26 cellular contexts compared by ENCODE assay signal in genomic region chr16:23432176-23433128, GRCh38. TPM values are rescaled to one million over a fixed set of nuclear protein-coding genes. Genes with fewer than 3 reads are reported as not detected.
A peak's percentile ranks its signal among the peaks of the same experiment; 100 is the strongest.
DNase-seq lines count a peak whose midpoint lies in the region; ATAC-seq and TF ChIP-seq lines count a peak whose summit lies in the region.
"Had no signal": no experiment of that assay in that cellular context is flagged by ENCODE, and none has a peak within 500 bp of the region (broad histone marks: within the 10 kb centered on the region; RNA-seq: fewer than 3 reads in every experiment).

No MANE protein-coding gene starts in this region.

- no peak overlapping the region for H3K18ac ChIP-seq in IMR-90 (ENCODE audit: low read depth, low read length)

- DNase-seq in DMS53 (lab: John Stamatoyannopoulos, UW) = peak; percentile 10
- no peak for DNase-seq in DMS53 treated with DMSO at 0.1 percent for 48 hours (lab: John Stamatoyannopoulos, UW; ENCODE audit: unreplicated experiment)
- peak; percentile 37 for DNase-seq in IMR-90
- no peak for DNase-seq in colonic mucosa
- DNase-seq in psoas muscle = no peak
- DNase-seq in CD8-positive, alpha-beta memory T cell = no peak
- no peak for DNase-seq in aorta
- DNase-seq in NCI-H128 (lab: John Stamatoyannopoulos, UW; ENCODE audit: unreplicated experiment) = no peak
- DNase-seq: activated CD4-positive, alpha-beta T cell treated with anti-CD3 and anti-CD28 coated beads, Interleukin-2, amount 10 ng/mL, durations not matched to agents 24 days and 14 days; activated T-cell treated with anti-CD3 and anti-CD28 coated beads, Interleukin-2, amount 50 U/mL, for 1 hour; body of pancreas; dorsolateral prefrontal cortex; MG63; naive B cell; NCI-H187 treated with DMSO at 0.1 percent for 48 hours; NCI-H526 treated with DMSO at 0.1 percent for 48 hours; pancreas; Peyer's patch; small intestine; stimulated activated CD4-positive, alpha-beta T cell treated with anti-CD3 and anti-CD28 coated beads, Interleukin-4, amount 100 ng/mL, for 4 hours; stimulated activated CD8-positive, alpha-beta memory T cell treated with anti-CD3 and anti-CD28 coated beads, Interleukin-4, amount 100 ng/mL, for 48 hours; testis had no signal

- no peak overlapping the region for H2BK20ac ChIP-seq in IMR-90 (ENCODE audit: low read depth, low read length)

- intact Hi-C loops in IMR-90 (cut with micrococcal nuclease) = no loop called here
- intact Hi-C loops in colonic mucosa (cut with DNase I) = no loop called here
- intact Hi-C loops in psoas muscle (cut with DNase I) = loop anchor here in 1 of 2 donors (10.0 kb wide), 2 partner anchors 148 to 348 kb away; no protein-coding TSS in a partner anchor
- intact Hi-C loops in aorta (cut with DNase I) = loop anchor here (10.0 kb wide), 2 partner anchors 188 to 368 kb away; no protein-coding TSS in a partner anchor

- no peak overlapping the region for H2AK5ac ChIP-seq in IMR-90 (ENCODE audit: low read depth, low read length)

- WGBS in IMR-90 (ENCODE audit: extremely low coverage in 2 of 2, insufficient read length in 1 of 2), 2 experiments = no CpG with 5 or more reads among the region's 10 CpGs
- WGBS in psoas muscle, 3 donors = 91 to 94% (median 92%) methylated on average over 10 of the region's 10 CpGs
- 84 to 87% methylated on average over 10 of the region's 10 CpGs for WGBS in aorta, 2 donors

- H4K8ac ChIP-seq in IMR-90 (ENCODE audit: low read depth in 2 of 2, low read length in 2 of 2) = no peak overlapping the region

- H3K27ac ChIP-seq in IMR-90 (ENCODE audit: insufficient read depth, low read length) (no peak overlapping the region), colonic mucosa (peak overlapping the region; percentile 71), psoas muscle (no peak overlapping the region), aorta (ENCODE audit: low read depth in 1 of 2, low read length in 2 of 2) (no peak overlapping the region)
- H3K27ac ChIP-seq in CD8-positive, alpha-beta memory T cell (ENCODE audit: low read depth, low read length) = no peak overlapping the region
- H3K27ac ChIP-seq: body of pancreas, dorsolateral prefrontal cortex, esophagus muscularis mucosa, pancreas, Peyer's patch, SK-N-MC, testis had no signal

- H3K27me3 Mint-ChIP-seq in CD8-positive, alpha-beta memory T cell = no peaks in the 10 kb centered on the region
- H3K27me3 Mint-ChIP-seq: activated CD4-positive, alpha-beta T cell treated with anti-CD3 and anti-CD28 coated beads, Interleukin-2, amount 10 ng/mL, durations not matched to agents 24 days and 14 days; activated naive CD4-positive, alpha-beta T cell treated with anti-CD3 and anti-CD28 coated beads, Interleukin-2, amount 50 U/mL, for 24 hours; naive B cell had no signal

- no peak overlapping the region for H4K5ac ChIP-seq in IMR-90 (ENCODE audit: low read depth, low read length)

- H3K9ac ChIP-seq in IMR-90 (ENCODE audit: low read depth, low read length) = no peak overlapping the region
- H3K9ac ChIP-seq in colonic mucosa (ENCODE audit: low read depth in 2 of 2, low read length in 2 of 2) = no peak overlapping the region

- H2AFZ ChIP-seq in IMR-90 (replicated peaks; ENCODE audit: low read length, poor library complexity) = no peak overlapping the region

- no peak overlapping the region for H4K91ac ChIP-seq in IMR-90 (ENCODE audit: insufficient read depth, low read depth, low read length)

- no peaks in the 10 kb centered on the region for H3K9me3 Mint-ChIP-seq in CD8-positive, alpha-beta memory T cell
- H3K9me3 Mint-ChIP-seq: activated CD4-positive, alpha-beta T cell treated with anti-CD3 and anti-CD28 coated beads, Interleukin-2, amount 10 ng/mL, durations not matched to agents 24 days and 14 days; activated naive CD4-positive, alpha-beta T cell treated with anti-CD3 and anti-CD28 coated beads, Interleukin-2, amount 50 U/mL, for 24 hours; naive B cell had no signal

- 0 out of 2 replicates have a peak, but pooled peaks have one; percentile 11 for TF ChIP-seq RAD21 in IMR-90 (IDR thresholded peaks at IDR 0.05; ENCODE audit: low read length)

- CTCF ChIA-PET in IMR-90 (lab: Yijun Ruan, JAX) = interaction anchor here (0.7 to 1.5 kb wide), 5 partner anchors 8 to 373 kb away, joined by 3 to 7 read pairs (median 3); no protein-coding TSS in a partner anchor
- CTCF ChIA-PET in CD8-positive, alpha-beta memory T cell (lab: Charles Lee) = interaction anchor here (1.6 kb wide), 1 partner anchor 250 kb away, joined by 3 read pairs; the partner anchor contains the start of gene SCNN1G

- H3K4ac ChIP-seq in IMR-90 (ENCODE audit: low read depth, low read length) = no peak overlapping the region

- H3K79me1 ChIP-seq in IMR-90 (ENCODE audit: low read depth in 1 of 2, low read length in 2 of 2) = peaks cover 0 to 10% of the 10 kb centered on the region in 2 experiments; a peak in 1 of 4 replicates

- BruUV-seq in IMR-90 (replicated peaks; lab: Mats Ljungman, UMichigan) = no TSS peak

- no peak overlapping the region for H2BK5ac ChIP-seq in IMR-90 (ENCODE audit: low read depth, low read length, poor library complexity, severe bottlenecking)

- no peak for TF ChIP-seq POLR2A in IMR-90 (IDR thresholded peaks at IDR 0.05; ENCODE audit: low read depth, low read length)

- H3K27me3 ChIP-seq in IMR-90 (ENCODE audit: control insufficient read depth, insufficient read depth, low read length) (no peaks in the 10 kb centered on the region), colonic mucosa (no peaks in the 10 kb centered on the region), psoas muscle (ENCODE audit: insufficient read depth in 3 of 3, low read length in 2 of 3) (no peaks in the 10 kb centered on the region), aorta (ENCODE audit: control insufficient read depth in 1 of 2, insufficient read depth in 2 of 2, low read length in 1 of 2) (no peaks in the 10 kb centered on the region)
- no peaks in the 10 kb centered on the region for H3K27me3 ChIP-seq in CD8-positive, alpha-beta memory T cell (ENCODE audit: insufficient read depth, low read length, poor library complexity, severe bottlenecking)
- H3K27me3 ChIP-seq: body of pancreas, dorsolateral prefrontal cortex, esophagus muscularis mucosa, MG63, pancreas, Peyer's patch, testis had no signal

- H2BK15ac ChIP-seq in IMR-90 (ENCODE audit: low read depth, low read length) = no peak overlapping the region

- no peak overlapping the region for H3K4me2 ChIP-seq in IMR-90 (ENCODE audit: low read depth, low read length)

- H3K9me3 ChIP-seq in IMR-90 (ENCODE audit: control insufficient read depth, insufficient read depth, low read length) = no peaks in the 10 kb centered on the region
- H3K9me3 ChIP-seq in colonic mucosa = no peaks in the 10 kb centered on the region
- no peaks in the 10 kb centered on the region for H3K9me3 ChIP-seq in psoas muscle
- no peaks in the 10 kb centered on the region for H3K9me3 ChIP-seq in CD8-positive, alpha-beta memory T cell (ENCODE audit: low read length)
- H3K9me3 ChIP-seq in aorta (ENCODE audit: control insufficient read depth, low read length) = no peaks in the 10 kb centered on the region
- H3K9me3 ChIP-seq: body of pancreas, esophagus muscularis mucosa, MG63, pancreas, Peyer's patch, testis had no signal

- no peaks in the 10 kb centered on the region for H3K9me1 ChIP-seq in IMR-90 (ENCODE audit: insufficient read depth, low read length)

- H3K14ac ChIP-seq in IMR-90 (replicated peaks; ENCODE audit: low read depth, low read length) = no peak overlapping the region

- H4K20me1 ChIP-seq in IMR-90 (ENCODE audit: insufficient read depth, low read length) = peaks cover 10% of the 10 kb centered on the region; the same call in 1 of the 2 replicates

- no peak overlapping the region for H3K27ac Mint-ChIP-seq in CD8-positive, alpha-beta memory T cell
- H3K27ac Mint-ChIP-seq: activated CD4-positive, alpha-beta T cell treated with anti-CD3 and anti-CD28 coated beads, Interleukin-2, amount 10 ng/mL, durations not matched to agents 24 days and 14 days; activated naive CD4-positive, alpha-beta T cell treated with anti-CD3 and anti-CD28 coated beads, Interleukin-2, amount 50 U/mL, for 24 hours had no signal

- no peak overlapping the region for H3K23ac ChIP-seq in IMR-90 (ENCODE audit: low read depth, low read length)

- no peak overlapping the region for H3K4me3 ChIP-seq in IMR-90 (ENCODE audit: insufficient read depth, low read depth, low read length)
- H3K4me3 ChIP-seq in colonic mucosa = no peak overlapping the region
- H3K4me3 ChIP-seq in psoas muscle = no peak overlapping the region
- H3K4me3 ChIP-seq in CD8-positive, alpha-beta memory T cell (ENCODE audit: low read length) = no peak overlapping the region
- no peak overlapping the region for H3K4me3 ChIP-seq in aorta (ENCODE audit: low read length in 2 of 2)
- H3K4me3 ChIP-seq: body of pancreas, dorsolateral prefrontal cortex, esophagus muscularis mucosa, GM12878, MG63, pancreas, Peyer's patch, SK-N-MC, testis had no signal

- TF ChIP-seq CTCF in IMR-90 (conservative IDR thresholded peaks at IDR 0.05; ENCODE audit: low read depth, low read length) = peak; percentile 26; the same call in 1 of the 2 replicates
- TF ChIP-seq CTCF in colonic mucosa (IDR thresholded peaks at IDR 0.05) = peak; percentile 21
- peak; percentile 22 for TF ChIP-seq CTCF in psoas muscle (IDR thresholded peaks at IDR 0.05)

- H3K56ac ChIP-seq in IMR-90 (ENCODE audit: extremely low read depth, insufficient read depth, low read length) = no peak overlapping the region

- no peak overlapping the region for H2AK9ac ChIP-seq in IMR-90 (replicated peaks; ENCODE audit: low read depth, low read length, poor library complexity)

- peaks cover 3 to 64% (median 19%) of the 10 kb centered on the region in 3 donors for H3K36me3 Mint-ChIP-seq in CD8-positive, alpha-beta memory T cell

- H3K36me3 ChIP-seq in IMR-90 (ENCODE audit: control insufficient read depth, insufficient read depth, low read length) (peaks cover 45% of the 10 kb centered on the region), colonic mucosa (peaks cover 4% of the 10 kb centered on the region), psoas muscle (ENCODE audit: insufficient read depth in 1 of 2, low read depth in 1 of 2) (peaks cover 0 to 80% of the 10 kb centered on the region in 2 donors), aorta (ENCODE audit: control insufficient read depth in 1 of 2, insufficient read depth in 2 of 2, low read length in 1 of 2) (peaks cover 0 to 5% of the 10 kb centered on the region in 2 donors)
- H3K36me3 ChIP-seq in CD8-positive, alpha-beta memory T cell (ENCODE audit: insufficient read depth, low read length) = peaks cover 10% of the 10 kb centered on the region

- peaks cover 3 to 10% (median 10%) of the 10 kb centered on the region in 3 donors for H3K4me1 Mint-ChIP-seq in CD8-positive, alpha-beta memory T cell
- H3K4me1 Mint-ChIP-seq: activated CD4-positive, alpha-beta T cell treated with anti-CD3 and anti-CD28 coated beads, Interleukin-2, amount 10 ng/mL, durations not matched to agents 24 days and 14 days had no signal

- H2BK120ac ChIP-seq in IMR-90 (ENCODE audit: low read depth, low read length) = no peak overlapping the region

- in situ Hi-C loops in IMR-90 (cut with MboI; ENCODE audit: low sequenced_read_pairs) = loop anchor here (10.0 kb wide), 2 partner anchors 248 to 538 kb away; partner anchors contain the start of gene SCNN1G

- no peak overlapping the region for H3K4me3 Mint-ChIP-seq in CD8-positive, alpha-beta memory T cell
- H3K4me3 Mint-ChIP-seq: activated CD4-positive, alpha-beta T cell treated with anti-CD3 and anti-CD28 coated beads, Interleukin-2, amount 10 ng/mL, durations not matched to agents 24 days and 14 days; activated naive CD4-positive, alpha-beta T cell treated with anti-CD3 and anti-CD28 coated beads, Interleukin-2, amount 50 U/mL, for 24 hours; naive B cell had no signal

- no peaks in the 10 kb centered on the region for H3K4me1 ChIP-seq in IMR-90 (ENCODE audit: control insufficient read depth, insufficient read depth, low read length)
- peaks cover 10% of the 10 kb centered on the region for H3K4me1 ChIP-seq in colonic mucosa
- peaks cover 15% of the 10 kb centered on the region for H3K4me1 ChIP-seq in psoas muscle
- no peaks in the 10 kb centered on the region for H3K4me1 ChIP-seq in CD8-positive, alpha-beta memory T cell (ENCODE audit: insufficient read depth, low read length)
- H3K4me1 ChIP-seq in aorta (ENCODE audit: control insufficient read depth in 1 of 2, insufficient read depth in 2 of 2, low read length in 2 of 2) = no peaks in the 10 kb centered on the region
- H3K4me1 ChIP-seq: Peyer's patch, testis had no signal

- POLR2A ChIA-PET in IMR-90 (lab: Charles Lee; ENCODE audit: unreplicated experiment) = no interaction called here
- POLR2A ChIA-PET in CD8-positive, alpha-beta memory T cell (lab: Charles Lee) = no interaction called here

- dilution Hi-C loops in IMR-90 (cut with HindIII; ENCODE audit: low sequenced_read_pairs, unreplicated experiment) = no loop called here

- ATAC-seq in IMR-90 (ENCODE audit: low read depth) (no peak), psoas muscle (no peak), aorta (ENCODE audit: low FRiP score) (no peak)
- ATAC-seq: body of pancreas, GM12878 had no signal

RNA-seq across cellular contexts. Expression of gene COG7, which starts 20.5 kb away (rescaled TPM):
- total RNA-seq in IMR-90 (2012; rRNA removed) = 25.6 and 28.5 TPM in 2 replicates
- polyA plus RNA-seq in IMR-90 (2012; rRNA removed) = 43.7 and 49.2 TPM in 2 replicates
- polyA plus RNA-seq in IMR-90 (2012; cell fraction: cytosol; rRNA removed) = 22.4 and 39.2 TPM in 2 replicates
- 79.3 and 108 TPM in 2 replicates for polyA plus RNA-seq in IMR-90 (2012; cell fraction: nucleus; rRNA removed; ENCODE audit: low replicate concordance)
- 10 to 100 TPM; 31.4 to 40.0 TPM for total RNA-seq in colonic mucosa
- total RNA-seq in psoas muscle = 1 to 10 TPM; 6.7 to 9.6 (median 9.4) TPM
- polyA plus RNA-seq in psoas muscle = 10 to 100 TPM in 2 of 3 donors, 1 to 10 TPM in 1; 7.6 to 14.7 (median 10.5) TPM
- total RNA-seq in CD8-positive, alpha-beta memory T cell = 10 to 100 TPM; 15.8 to 17.9 TPM
- 13.9 TPM for polyA plus RNA-seq in CD8-positive, alpha-beta memory T cell
- 10 to 100 TPM; 15.6 to 30.0 TPM for total RNA-seq in aorta
- 10 to 100 TPM; 12.5 to 50.2 TPM for polyA plus RNA-seq in aorta

Comparison
In these comparisons a context has a peak if more than half of its experiments do, and no peak if none do; other contexts are left out.
1. DNase-seq: peak in DMS53 (single experiment) and IMR-90 (single experiment); none in DMS53 treated with DMSO at 0.1 percent for 48 hours (single experiment), colonic mucosa (single experiment), psoas muscle (0 of 2), CD8-positive, alpha-beta memory T cell (0 of 5), aorta (0 of 2) and NCI-H128 (single experiment).
2. intact Hi-C loops: an anchor here in aorta (10.0 kb wide); none called in IMR-90 and colonic mucosa.
3. Peak in every context shown above with its lines, with median percentiles within 50 percentile points of each other: CTCF ChIP-seq.